ENCODE assay signal across 1 cellular context in the genomic region with DNA sequence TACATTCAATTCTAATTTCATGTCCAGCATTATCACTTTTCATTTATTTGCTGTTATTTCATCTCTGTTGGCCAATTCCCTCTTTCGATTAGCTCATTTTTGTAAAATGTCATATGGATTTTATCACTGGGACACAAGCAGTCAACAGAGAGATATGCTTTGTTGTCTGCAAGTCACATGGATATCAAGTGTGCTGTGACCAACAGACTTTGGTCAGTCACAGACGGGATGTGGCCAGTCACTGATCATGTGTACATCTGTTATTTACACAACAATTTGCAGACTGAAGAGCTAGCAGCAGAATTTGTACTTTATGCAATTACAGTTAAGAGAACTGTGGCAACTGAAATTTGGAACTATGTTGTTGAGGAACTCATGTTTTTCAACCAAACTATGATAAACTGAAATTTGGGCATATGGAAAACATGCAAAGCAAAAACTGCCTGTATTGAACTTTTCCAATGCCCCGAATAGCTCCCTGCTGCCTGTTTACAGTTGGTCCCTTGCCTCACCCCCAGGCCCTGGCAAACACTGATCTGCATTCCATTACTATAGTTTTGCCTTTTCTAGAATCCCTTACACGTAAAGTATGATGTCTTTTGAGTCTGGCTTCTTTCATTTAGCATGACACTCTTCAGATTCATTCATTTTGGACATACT.
TF ChIP-seq lines count a peak whose summit lies in the region.

No MANE protein-coding gene starts in this region.

TF ChIP-seq in K562, 482 proteins besides CTCF, POLR2A, EP300 and RAD21 (continued from another document and continues in another):
- TF ChIP-seq, protein P1, sequence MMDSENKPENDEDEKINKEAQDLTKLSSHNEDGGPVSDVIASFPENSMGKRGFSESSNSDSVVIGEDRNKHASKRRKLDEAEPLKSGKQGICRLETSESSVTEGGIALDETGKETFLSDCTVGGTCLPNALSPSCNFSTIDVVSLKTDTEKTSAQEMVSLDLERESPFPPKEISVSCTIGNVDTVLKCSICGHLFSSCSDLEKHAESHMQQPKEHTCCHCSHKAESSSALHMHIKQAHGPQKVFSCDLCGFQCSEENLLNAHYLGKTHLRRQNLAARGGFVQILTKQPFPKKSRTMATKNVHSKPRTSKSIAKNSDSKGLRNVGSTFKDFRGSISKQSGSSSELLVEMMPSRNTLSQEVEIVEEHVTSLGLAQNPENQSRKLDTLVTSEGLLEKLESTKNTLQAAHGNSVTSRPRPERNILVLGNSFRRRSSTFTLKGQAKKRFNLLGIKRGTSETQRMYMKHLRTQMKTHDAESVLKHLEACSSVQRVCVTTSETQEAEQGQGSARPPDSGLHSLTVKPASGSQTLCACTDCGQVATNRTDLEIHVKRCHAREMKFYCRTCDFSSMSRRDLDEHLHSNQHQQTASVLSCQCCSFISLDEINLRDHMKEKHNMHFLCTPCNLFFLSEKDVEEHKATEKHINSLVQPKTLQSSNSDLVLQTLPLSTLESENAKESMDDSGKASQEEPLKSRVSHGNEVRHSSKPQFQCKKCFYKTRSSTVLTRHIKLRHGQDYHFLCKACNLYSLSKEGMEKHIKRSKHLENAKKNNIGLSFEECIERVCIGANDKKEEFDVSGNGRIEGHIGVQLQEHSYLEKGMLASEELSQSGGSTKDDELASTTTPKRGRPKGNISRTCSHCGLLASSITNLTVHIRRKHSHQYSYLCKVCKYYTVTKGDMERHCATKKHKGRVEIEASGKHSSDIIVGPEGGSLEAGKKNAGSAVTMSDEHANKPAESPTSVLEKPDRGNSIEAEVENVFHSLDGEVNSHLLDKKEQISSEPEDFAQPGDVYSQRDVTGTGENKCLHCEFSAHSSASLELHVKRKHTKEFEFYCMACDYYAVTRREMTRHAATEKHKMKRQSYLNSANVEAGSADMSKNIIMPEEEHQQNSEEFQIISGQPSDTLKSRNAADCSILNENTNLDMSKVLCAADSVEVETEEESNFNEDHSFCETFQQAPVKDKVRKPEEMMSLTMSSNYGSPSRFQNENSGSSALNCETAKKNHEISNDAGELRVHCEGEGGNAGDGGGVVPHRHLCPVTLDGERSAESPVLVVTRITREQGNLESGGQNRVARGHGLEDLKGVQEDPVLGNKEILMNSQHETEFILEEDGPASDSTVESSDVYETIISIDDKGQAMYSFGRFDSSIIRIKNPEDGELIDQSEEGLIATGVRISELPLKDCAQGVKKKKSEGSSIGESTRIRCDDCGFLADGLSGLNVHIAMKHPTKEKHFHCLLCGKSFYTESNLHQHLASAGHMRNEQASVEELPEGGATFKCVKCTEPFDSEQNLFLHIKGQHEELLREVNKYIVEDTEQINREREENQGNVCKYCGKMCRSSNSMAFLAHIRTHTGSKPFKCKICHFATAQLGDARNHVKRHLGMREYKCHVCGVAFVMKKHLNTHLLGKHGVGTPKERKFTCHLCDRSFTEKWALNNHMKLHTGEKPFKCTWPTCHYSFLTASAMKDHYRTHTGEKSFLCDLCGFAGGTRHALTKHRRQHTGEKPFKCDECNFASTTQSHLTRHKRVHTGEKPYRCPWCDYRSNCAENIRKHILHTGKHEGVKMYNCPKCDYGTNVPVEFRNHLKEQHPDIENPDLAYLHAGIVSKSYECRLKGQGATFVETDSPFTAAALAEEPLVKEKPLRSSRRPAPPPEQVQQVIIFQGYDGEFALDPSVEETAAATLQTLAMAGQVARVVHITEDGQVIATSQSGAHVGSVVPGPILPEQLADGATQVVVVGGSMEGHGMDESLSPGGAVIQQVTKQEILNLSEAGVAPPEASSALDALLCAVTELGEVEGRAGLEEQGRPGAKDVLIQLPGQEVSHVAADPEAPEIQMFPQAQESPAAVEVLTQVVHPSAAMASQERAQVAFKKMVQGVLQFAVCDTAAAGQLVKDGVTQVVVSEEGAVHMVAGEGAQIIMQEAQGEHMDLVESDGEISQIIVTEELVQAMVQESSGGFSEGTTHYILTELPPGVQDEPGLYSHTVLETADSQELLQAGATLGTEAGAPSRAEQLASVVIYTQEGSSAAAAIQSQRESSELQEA (IDR thresholded peaks at IDR 0.05; ENCODE audit: low read depth): no peak
- TF ChIP-seq E2F4 (CRISPR knock-in tag; IDR thresholded peaks at IDR 0.05; ENCODE audit: low read depth) (no peak), TAF15 (IDR thresholded peaks at IDR 0.05; ENCODE audit: low read depth, low read length) (no peak), TCF3 (CRISPR knock-in tag; IDR thresholded peaks at IDR 0.05) (peak; percentile 82), GABPA (tag; conservative IDR thresholded peaks at IDR 0.05; ENCODE audit: low read depth) (peak; percentile 17; the same call in 1 of the 2 replicates), ARID4B (CRISPR knock-in tag; IDR thresholded peaks at IDR 0.05) (no peak), PURB (CRISPR knock-in tag; IDR thresholded peaks at IDR 0.05; ENCODE audit: low read depth) (no peak), HLTF (IDR thresholded peaks at IDR 0.05) (no peak), PML (IDR thresholded peaks at IDR 0.05; ENCODE audit: low read length) (no peak), NEUROD1 (IDR thresholded peaks at IDR 0.05; ENCODE audit: borderline replicate concordance, low read depth, low read length, partially characterized antibody) (no peak), FOXJ2 (tag; IDR thresholded peaks at IDR 0.05) (peak; percentile 96), SIRT6 (IDR thresholded peaks at IDR 0.05; ENCODE audit: low read depth, low read length) (no peak), ZNF561 (CRISPR knock-in tag; conservative IDR thresholded peaks at IDR 0.05) (no peak), CGGBP1 (CRISPR knock-in tag; IDR thresholded peaks at IDR 0.05) (no peak), MAFK (IDR thresholded peaks at IDR 0.05; ENCODE audit: low read length) (no peak), CREB3L1 (IDR thresholded peaks at IDR 0.05; ENCODE audit: borderline replicate concordance, low read depth) (no peak), MCM5 (IDR thresholded peaks at IDR 0.05; ENCODE audit: low read depth) (no peak), E2F6 (IDR thresholded peaks at IDR 0.05; ENCODE audit: borderline replicate concordance in 1 of 2, extremely low read depth in 1 of 2, insufficient read depth in 1 of 2, insufficient read length in 1 of 2, low read depth in 1 of 2, low read length in 1 of 2, poor library complexity in 1 of 2, severe bottlenecking in 1 of 2) (no peak), ARHGAP35 (IDR thresholded peaks at IDR 0.05; ENCODE audit: partially characterized antibody) (no peak), FOXP1 (CRISPR knock-in tag; IDR thresholded peaks at IDR 0.05) (peak; percentile 81), MTA1 (IDR thresholded peaks at IDR 0.05; ENCODE audit: borderline replicate concordance) (peak; percentile 41; the same call in 1 of the 2 replicates), NFIC (IDR thresholded peaks at IDR 0.05) (no peak), DMBX1 (CRISPR knock-in tag; IDR thresholded peaks at IDR 0.05; ENCODE audit: borderline replicate concordance) (peak; percentile 71), SMARCA4 (IDR thresholded peaks at IDR 0.05) (peak; percentile 81), CHD4 (IDR thresholded peaks at IDR 0.05; ENCODE audit: insufficient read depth, insufficient replicate concordance, low read depth, low read length, poor library complexity, severe bottlenecking) (no peak), ZNF184 (CRISPR knock-in tag; IDR thresholded peaks at IDR 0.05) (no peak), KAT2B (IDR thresholded peaks at IDR 0.05; ENCODE audit: low read depth, low read length) (no peak), TEAD2 (tag; IDR thresholded peaks at IDR 0.05) (no peak), MECOM (CRISPR knock-in tag; IDR thresholded peaks at IDR 0.05) (0 out of 2 replicates have a peak, but pooled peaks have one; percentile 43), TRIM28 (IDR thresholded peaks at IDR 0.05) (no peak), ZFP1 (CRISPR knock-in tag; IDR thresholded peaks at IDR 0.05) (no peak)
- TF ChIP-seq, protein P2, sequence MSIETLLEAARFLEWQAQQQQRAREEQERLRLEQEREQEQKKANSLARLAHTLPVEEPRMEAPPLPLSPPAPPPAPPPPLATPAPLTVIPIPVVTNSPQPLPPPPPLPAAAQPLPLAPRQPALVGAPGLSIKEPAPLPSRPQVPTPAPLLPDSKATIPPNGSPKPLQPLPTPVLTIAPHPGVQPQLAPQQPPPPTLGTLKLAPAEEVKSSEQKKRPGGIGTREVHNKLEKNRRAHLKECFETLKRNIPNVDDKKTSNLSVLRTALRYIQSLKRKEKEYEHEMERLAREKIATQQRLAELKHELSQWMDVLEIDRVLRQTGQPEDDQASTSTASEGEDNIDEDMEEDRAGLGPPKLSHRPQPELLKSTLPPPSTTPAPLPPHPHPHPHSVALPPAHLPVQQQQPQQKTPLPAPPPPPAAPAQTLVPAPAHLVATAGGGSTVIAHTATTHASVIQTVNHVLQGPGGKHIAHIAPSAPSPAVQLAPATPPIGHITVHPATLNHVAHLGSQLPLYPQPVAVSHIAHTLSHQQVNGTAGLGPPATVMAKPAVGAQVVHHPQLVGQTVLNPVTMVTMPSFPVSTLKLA (conservative IDR thresholded peaks at IDR 0.05): peak; percentile 40 to 65; a peak in 3 of 4 replicates
- TF ChIP-seq, protein P3, sequence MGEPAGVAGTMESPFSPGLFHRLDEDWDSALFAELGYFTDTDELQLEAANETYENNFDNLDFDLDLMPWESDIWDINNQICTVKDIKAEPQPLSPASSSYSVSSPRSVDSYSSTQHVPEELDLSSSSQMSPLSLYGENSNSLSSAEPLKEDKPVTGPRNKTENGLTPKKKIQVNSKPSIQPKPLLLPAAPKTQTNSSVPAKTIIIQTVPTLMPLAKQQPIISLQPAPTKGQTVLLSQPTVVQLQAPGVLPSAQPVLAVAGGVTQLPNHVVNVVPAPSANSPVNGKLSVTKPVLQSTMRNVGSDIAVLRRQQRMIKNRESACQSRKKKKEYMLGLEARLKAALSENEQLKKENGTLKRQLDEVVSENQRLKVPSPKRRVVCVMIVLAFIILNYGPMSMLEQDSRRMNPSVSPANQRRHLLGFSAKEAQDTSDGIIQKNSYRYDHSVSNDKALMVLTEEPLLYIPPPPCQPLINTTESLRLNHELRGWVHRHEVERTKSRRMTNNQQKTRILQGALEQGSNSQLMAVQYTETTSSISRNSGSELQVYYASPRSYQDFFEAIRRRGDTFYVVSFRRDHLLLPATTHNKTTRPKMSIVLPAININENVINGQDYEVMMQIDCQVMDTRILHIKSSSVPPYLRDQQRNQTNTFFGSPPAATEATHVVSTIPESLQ (CRISPR knock-in tag; IDR thresholded peaks at IDR 0.05): no peak
- TF ChIP-seq, protein P4, sequence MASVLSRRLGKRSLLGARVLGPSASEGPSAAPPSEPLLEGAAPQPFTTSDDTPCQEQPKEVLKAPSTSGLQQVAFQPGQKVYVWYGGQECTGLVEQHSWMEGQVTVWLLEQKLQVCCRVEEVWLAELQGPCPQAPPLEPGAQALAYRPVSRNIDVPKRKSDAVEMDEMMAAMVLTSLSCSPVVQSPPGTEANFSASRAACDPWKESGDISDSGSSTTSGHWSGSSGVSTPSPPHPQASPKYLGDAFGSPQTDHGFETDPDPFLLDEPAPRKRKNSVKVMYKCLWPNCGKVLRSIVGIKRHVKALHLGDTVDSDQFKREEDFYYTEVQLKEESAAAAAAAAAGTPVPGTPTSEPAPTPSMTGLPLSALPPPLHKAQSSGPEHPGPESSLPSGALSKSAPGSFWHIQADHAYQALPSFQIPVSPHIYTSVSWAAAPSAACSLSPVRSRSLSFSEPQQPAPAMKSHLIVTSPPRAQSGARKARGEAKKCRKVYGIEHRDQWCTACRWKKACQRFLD (CRISPR knock-in tag; IDR thresholded peaks at IDR 0.05): peak; percentile 18; the same call in 1 of the 2 replicates
